In genomic region chr1:199243423-199244061, GRCh38 we compare ENCODE assay signal across 9 cellular contexts.
DNase-seq lines count a peak whose midpoint lies in the region; ATAC-seq and TF ChIP-seq lines count a peak whose summit lies in the region.
"Had no signal": no experiment of that assay in that cellular context is flagged by ENCODE, and none has a peak within 500 bp of the region (broad histone marks: within the 10 kb centered on the region; RNA-seq: fewer than 3 reads in every experiment).

No MANE protein-coding gene starts in this region.

- peaks cover 13% of the 10 kb centered on the region for H3K4me1 Mint-ChIP-seq in CD14-positive monocyte
- H3K4me1 Mint-ChIP-seq: activated naive CD4-positive, alpha-beta T cell treated with anti-CD3 and anti-CD28 coated beads, Interleukin-2, amount 50 U/mL, for 24 hours had no signal

- no peak overlapping the region for H3K27ac Mint-ChIP-seq in CD14-positive monocyte
- H3K27ac Mint-ChIP-seq: activated naive CD4-positive, alpha-beta T cell treated with anti-CD3 and anti-CD28 coated beads, Interleukin-2, amount 50 U/mL, for 24 hours had no signal

- H3K27me3 Mint-ChIP-seq in CD14-positive monocyte (ENCODE audit: low read depth in 3 of 3) = no peaks in the 10 kb centered on the region

- H3K9ac ChIP-seq in NT2/D1 (ENCODE audit: insufficient read length, low read depth) = no peak overlapping the region

- no peak overlapping the region for H3K4me3 ChIP-seq in NT2/D1 (ENCODE audit: insufficient read length, low read depth)
- no peak overlapping the region for H3K4me3 ChIP-seq in fibroblast of villous mesenchyme (ENCODE audit: low read depth, low read length)

- intact Hi-C loops in CD14-positive monocyte (cut with micrococcal nuclease) = no loop called here

- DNase-seq in CD14-positive monocyte (ENCODE audit: low spot score) (peak; percentile 65), NT2/D1 (ENCODE audit: low read depth, low spot score) (peak; percentile 51), activated T-cell treated with anti-CD3 and anti-CD28 coated beads for 1 hour (ENCODE audit: low read depth) (peak; percentile 42), fibroblast of villous mesenchyme (ENCODE audit: low read depth) (peak; percentile 57), pons (ENCODE audit: low spot score) (peak; percentile 73), DMS114 treated with DMSO at 0.1 percent for 48 hours (lab: John Stamatoyannopoulos, UW; ENCODE audit: unreplicated experiment) (no peak)

- H3K27me3 ChIP-seq in NT2/D1 (ENCODE audit: insufficient read depth, insufficient read length) = no peaks in the 10 kb centered on the region

- no peaks in the 10 kb centered on the region for H3K9me3 ChIP-seq in NT2/D1 (ENCODE audit: insufficient read depth, low read length)

- TF ChIP-seq CTCF in CD14-positive monocyte (IDR thresholded peaks at IDR 0.05) (peak; percentile 72), fibroblast of villous mesenchyme (IDR thresholded peaks at IDR 0.05; ENCODE audit: insufficient read depth, low read depth, low read length) (peak; percentile 88)

- ATAC-seq in GM19023 (IDR thresholded peaks at IDR 0.05; ENCODE audit: unreplicated experiment) (peak; percentile 100), HG03103 (IDR thresholded peaks at IDR 0.05; ENCODE audit: low read depth, unreplicated experiment) (peak; percentile 97)

- no peak overlapping the region for H3K4me3 Mint-ChIP-seq in CD14-positive monocyte
- H3K4me3 Mint-ChIP-seq: activated naive CD4-positive, alpha-beta T cell treated with anti-CD3 and anti-CD28 coated beads, Interleukin-2, amount 50 U/mL, for 24 hours had no signal

- H3K36me3 Mint-ChIP-seq in CD14-positive monocyte = no peaks in the 10 kb centered on the region
- H3K36me3 Mint-ChIP-seq: activated naive CD4-positive, alpha-beta T cell treated with anti-CD3 and anti-CD28 coated beads, Interleukin-2, amount 50 U/mL, for 24 hours had no signal

- H3K36me3 ChIP-seq in NT2/D1 (ENCODE audit: insufficient read depth, insufficient read length, low read length) = no peaks in the 10 kb centered on the region

- H3K4me1 ChIP-seq in NT2/D1 (ENCODE audit: insufficient read depth, insufficient read length) = no peaks in the 10 kb centered on the region

- H3K9me3 Mint-ChIP-seq in CD14-positive monocyte = peaks cover 0 to 8% (median 2%) of the 10 kb centered on the region in 7 donors
- H3K9me3 Mint-ChIP-seq: activated naive CD4-positive, alpha-beta T cell treated with anti-CD3 and anti-CD28 coated beads, Interleukin-2, amount 50 U/mL, for 24 hours had no signal
